Comparison of ENCODE assay signal across 5 cellular contexts in the genomic region with DNA sequence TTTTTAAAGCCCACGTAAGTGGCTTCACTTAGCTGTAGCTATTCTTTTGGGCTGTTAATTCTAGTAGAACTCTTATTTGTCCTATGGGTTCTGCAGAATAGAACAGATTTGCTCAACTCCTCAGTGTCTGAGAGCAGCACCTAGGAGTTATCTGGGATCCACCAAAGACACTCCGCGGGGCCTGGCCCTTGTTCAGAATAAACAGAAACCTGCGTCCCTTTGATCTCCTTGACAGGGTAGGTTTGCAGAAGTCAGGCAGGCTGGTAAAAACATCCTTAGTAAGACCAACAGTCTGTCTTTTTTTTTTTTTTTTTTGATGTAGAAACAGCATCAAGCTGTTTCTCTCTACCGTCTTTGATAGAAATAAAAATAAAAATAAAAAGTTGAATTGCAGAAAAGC. TPM values are rescaled to one million over a fixed set of nuclear protein-coding genes. Genes with fewer than 3 reads are reported as not detected.
"Had no signal": no experiment of that assay in that cellular context is flagged by ENCODE, and none has a peak within 500 bp of the region (broad histone marks: within the 10 kb centered on the region; RNA-seq: fewer than 3 reads in every experiment).

No MANE protein-coding gene starts in this region.

RNA-seq across cellular contexts. Expression of a gene that starts 31.9 kb away (rescaled TPM):
- total RNA-seq: activated B cell treated with CpG ODN at 0.5 μM for 24 hours; activated CD4-positive, alpha-beta T cell treated with anti-CD3 and anti-CD28 coated beads for 36 hours; activated CD4-positive, alpha-beta T cell treated with anti-CD3 and anti-CD28 coated beads, Interleukin-2, amount 10 ng/mL, durations not matched to agents 24 days and 14 days; activated CD4-positive, alpha-beta T cell treated with anti-CD3 and anti-CD28 coated beads, Interleukin-2, amount 10 ng/mL, durations not matched to agents 7 days and 5 days; T-helper 17 cell had no signal
